Comparison of ENCODE assay signal across 27 cellular contexts in the genomic region with DNA sequence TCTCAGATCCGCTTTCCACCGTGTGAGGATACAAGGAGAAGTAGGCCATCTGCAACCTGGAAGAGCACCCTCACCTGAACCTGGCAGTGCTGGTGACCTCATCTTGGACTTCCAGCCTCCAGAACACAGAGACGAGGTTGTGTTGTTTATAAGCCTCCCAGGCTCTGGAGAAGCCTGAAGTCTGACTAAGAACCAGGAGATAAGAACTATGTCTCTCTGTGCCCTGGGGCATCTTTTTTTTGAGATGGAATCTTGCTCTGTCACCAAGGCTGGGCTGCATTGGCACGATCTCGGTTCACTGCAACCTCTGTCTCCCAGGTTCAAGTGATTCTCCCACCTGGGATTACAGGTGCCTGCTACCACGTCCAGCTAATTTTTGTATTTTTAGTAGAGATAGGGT. TPM values are rescaled to one million over a fixed set of nuclear protein-coding genes. Genes with fewer than 3 reads are reported as not detected.
"Had no signal": no experiment of that assay in that cellular context is flagged by ENCODE, and none has a peak within 500 bp of the region (broad histone marks: within the 10 kb centered on the region; RNA-seq: fewer than 3 reads in every experiment).

No MANE protein-coding gene starts in this region.

- H3K36me3 ChIP-seq: lower lobe of right lung, pancreas, tibial artery, WERI-Rb-1 had no signal

- H3K4me3 ChIP-seq: dorsolateral prefrontal cortex, lower lobe of right lung, pancreas, psoas muscle, tibial artery had no signal

- H3K27me3 Mint-ChIP-seq: activated CD4-positive, alpha-beta T cell treated with anti-CD3 and anti-CD28 coated beads, Interleukin-2, amount 10 ng/mL, durations not matched to agents 7 days and 5 days; activated CD8-positive, alpha-beta memory T cell treated with anti-CD3 and anti-CD28 coated beads, Interleukin-2, amount 10 ng/mL, durations not matched to agents 7 days and 5 days; activated CD8-positive, alpha-beta T cell treated with anti-CD3 and anti-CD28 coated beads for 36 hours; activated naive CD8-positive, alpha-beta T cell treated with anti-CD3 and anti-CD28 coated beads, Interleukin-2, amount 50 U/mL, for 24 hours; effector memory CD8-positive, alpha-beta T cell; stimulated activated naive CD8-positive, alpha-beta T cell treated with anti-CD3 and anti-CD28 coated beads, Interleukin-15, amount 100 ng/mL, for 72 hours had no signal

- H3K27me3 ChIP-seq: pancreas had no signal

- H3K27ac ChIP-seq: dorsolateral prefrontal cortex, lower lobe of right lung, pancreas, psoas muscle, tibial artery, WERI-Rb-1 had no signal

- ATAC-seq: activated CD8-positive, alpha-beta memory T cell treated with anti-CD3 and anti-CD28 coated beads, Interleukin-2, amount 10 ng/mL, durations not matched to agents 7 days and 5 days; activated CD8-positive, alpha-beta T cell treated with anti-CD3 and anti-CD28 coated beads for 36 hours; activated naive CD8-positive, alpha-beta T cell treated with anti-CD3 and anti-CD28 coated beads, Interleukin-2, amount 50 U/mL, for 24 hours; effector memory CD8-positive, alpha-beta T cell; esophagus mucosa; left cardiac atrium; lower lobe of right lung; natural killer cell; pancreas; psoas muscle; right cardiac atrium; stimulated activated naive CD8-positive, alpha-beta T cell treated with anti-CD3 and anti-CD28 coated beads, Interleukin-15, amount 100 ng/mL, for 72 hours had no signal

- H3K36me3 Mint-ChIP-seq: activated CD8-positive, alpha-beta memory T cell treated with anti-CD3 and anti-CD28 coated beads, Interleukin-2, amount 10 ng/mL, durations not matched to agents 7 days and 5 days; brain; natural killer cell had no signal

- H3K27ac Mint-ChIP-seq: activated CD4-positive, alpha-beta T cell treated with anti-CD3 and anti-CD28 coated beads, Interleukin-2, amount 10 ng/mL, durations not matched to agents 7 days and 5 days; activated CD8-positive, alpha-beta memory T cell treated with anti-CD3 and anti-CD28 coated beads, Interleukin-2, amount 10 ng/mL, durations not matched to agents 7 days and 5 days; activated CD8-positive, alpha-beta T cell treated with anti-CD3 and anti-CD28 coated beads for 36 hours; activated naive CD8-positive, alpha-beta T cell treated with anti-CD3 and anti-CD28 coated beads, Interleukin-2, amount 50 U/mL, for 24 hours; activated T-helper 1 cell treated with anti-CD3 and anti-CD28 coated beads, Interleukin-12 subunit alpha, Interleukin-12 subunit beta, Interleukin-2, Interleukin-4 antibody, amounts not matched to agents 30 ng/mL and 10 ng/mL and 1 ng/mL, durations not matched to agents 14 hours and 24 hours and 36 hours; brain had no signal

- H3K4me1 ChIP-seq: lower lobe of right lung, pancreas, psoas muscle, tibial artery had no signal

- H3K9me3 ChIP-seq: lower lobe of right lung, pancreas, psoas muscle had no signal

- H3K4me1 Mint-ChIP-seq: activated CD8-positive, alpha-beta memory T cell treated with anti-CD3 and anti-CD28 coated beads, Interleukin-2, amount 10 ng/mL, durations not matched to agents 7 days and 5 days; brain had no signal

- H3K9me3 Mint-ChIP-seq: activated CD8-positive, alpha-beta T cell treated with anti-CD3 and anti-CD28 coated beads for 36 hours; activated naive CD8-positive, alpha-beta T cell treated with anti-CD3 and anti-CD28 coated beads, Interleukin-2, amount 50 U/mL, for 24 hours; activated T-helper 1 cell treated with anti-CD3 and anti-CD28 coated beads, Interleukin-12 subunit alpha, Interleukin-12 subunit beta, Interleukin-2, Interleukin-4 antibody, amounts not matched to agents 30 ng/mL and 10 ng/mL and 1 ng/mL, durations not matched to agents 14 hours and 24 hours and 36 hours; brain; natural killer cell; stimulated activated naive CD8-positive, alpha-beta T cell treated with anti-CD3 and anti-CD28 coated beads, Interleukin-15, amount 100 ng/mL, for 72 hours had no signal

- H3K4me3 Mint-ChIP-seq: activated CD4-positive, alpha-beta T cell treated with anti-CD3 and anti-CD28 coated beads, Interleukin-2, amount 10 ng/mL, durations not matched to agents 7 days and 5 days; activated CD8-positive, alpha-beta memory T cell treated with anti-CD3 and anti-CD28 coated beads, Interleukin-2, amount 10 ng/mL, durations not matched to agents 7 days and 5 days; activated CD8-positive, alpha-beta T cell treated with anti-CD3 and anti-CD28 coated beads for 36 hours; activated naive CD8-positive, alpha-beta T cell treated with anti-CD3 and anti-CD28 coated beads, Interleukin-2, amount 50 U/mL, for 24 hours; activated T-helper 1 cell treated with anti-CD3 and anti-CD28 coated beads, Interleukin-12 subunit alpha, Interleukin-12 subunit beta, Interleukin-2, Interleukin-4 antibody, amounts not matched to agents 30 ng/mL and 10 ng/mL and 1 ng/mL, durations not matched to agents 14 hours and 24 hours and 36 hours; brain; effector memory CD8-positive, alpha-beta T cell; natural killer cell; stimulated activated naive CD8-positive, alpha-beta T cell treated with anti-CD3 and anti-CD28 coated beads, Interleukin-15, amount 100 ng/mL, for 72 hours had no signal

- DNase-seq: activated CD4-positive, alpha-beta T cell treated with anti-CD3 and anti-CD28 coated beads, Interleukin-2, amount 10 ng/mL, durations not matched to agents 7 days and 5 days; activated CD4-positive, CD25-positive, alpha-beta regulatory T cell treated with anti-CD3 and anti-CD28 coated beads, Interleukin-2, amount 50 U/mL, for 72 hours; activated CD8-positive, alpha-beta memory T cell treated with anti-CD3 and anti-CD28 coated beads, Interleukin-2, amount 10 ng/mL, durations not matched to agents 7 days and 5 days; activated CD8-positive, alpha-beta T cell treated with anti-CD3 and anti-CD28 coated beads for 36 hours; activated gamma-delta T cell; activated naive CD4-positive, alpha-beta T cell treated with anti-CD3 and anti-CD28 coated beads, Interleukin-2, amount 50 U/mL, for 16 hours; activated naive CD8-positive, alpha-beta T cell treated with anti-CD3 and anti-CD28 coated beads, Interleukin-2, amount 50 U/mL, for 24 hours; activated T-cell treated with anti-CD3 and anti-CD28 coated beads for 4 hours; central memory CD4-positive, alpha-beta T cell; dorsolateral prefrontal cortex; effector memory CD8-positive, alpha-beta T cell; hippocampal formation; left cardiac atrium; lower lobe of right lung; natural killer cell; pancreas; psoas muscle; right cardiac atrium; stimulated activated CD4-positive, alpha-beta T cell treated with anti-CD3 and anti-CD28 coated beads, Interleukin-12 subunit alpha, Interleukin-12 subunit beta, amount 100 ng/mL, for 4 hours; stimulated activated naive CD8-positive, alpha-beta T cell treated with anti-CD3 and anti-CD28 coated beads, Interleukin-15, amount 100 ng/mL, for 72 hours; T-helper 1 cell; tibial artery; WERI-Rb-1 had no signal

RNA-seq across cellular contexts. Expression of a gene that starts 14.5 kb away (rescaled TPM):
- total RNA-seq: endothelial cell of umbilical vein had no signal
